8 cellular contexts compared by ENCODE assay signal in the genomic region with DNA sequence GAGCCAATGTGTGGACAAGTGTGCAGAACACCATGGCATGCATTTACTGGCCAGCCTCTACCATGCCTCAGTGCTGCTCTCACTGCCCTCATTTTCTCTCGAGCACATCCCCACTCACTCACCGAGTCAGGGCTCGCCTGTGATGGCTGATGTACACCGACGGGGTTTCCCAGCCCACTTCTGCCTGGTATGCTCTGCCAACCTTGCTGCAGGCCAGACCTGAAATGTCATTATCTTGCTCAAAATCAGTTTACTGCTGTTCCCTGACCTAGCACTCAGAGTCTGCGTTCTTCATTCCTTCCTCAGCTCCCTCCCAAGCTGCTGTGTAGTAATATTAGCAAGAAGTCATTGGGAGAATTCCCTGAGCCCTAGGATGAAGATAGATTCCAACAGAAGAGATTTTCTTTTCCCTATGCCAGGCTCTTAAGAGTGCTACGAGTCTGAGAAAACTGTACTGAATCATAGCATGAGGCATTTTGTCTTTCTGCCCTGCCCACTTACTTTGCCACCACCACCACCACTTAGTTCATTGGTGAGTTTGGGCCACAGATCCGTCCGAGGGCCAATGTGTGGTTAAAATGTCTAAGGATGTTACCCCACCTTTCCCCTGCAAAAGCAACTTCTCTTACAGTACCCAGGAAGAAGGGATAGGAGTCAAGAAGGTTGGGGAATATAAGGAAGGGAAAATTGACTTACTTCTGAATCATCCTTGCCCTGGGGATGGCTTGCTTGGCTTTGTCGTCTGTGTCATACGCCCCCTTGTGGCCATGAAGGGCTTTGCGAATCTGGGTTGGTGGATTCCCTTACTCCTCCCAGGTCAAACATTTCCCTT. TPM values are rescaled to one million over a fixed set of nuclear protein-coding genes. Genes with fewer than 3 reads are reported as not detected.
DNase-seq lines count a peak whose midpoint lies in the region; ATAC-seq lines count a peak whose summit lies in the region.

No MANE protein-coding gene starts in this region.

- peak; percentile 5 for DNase-seq in DMS79 treated with DMSO at 0.1 percent for 48 hours (lab: John Stamatoyannopoulos, UW)
- no peak for DNase-seq in DMS79 (lab: John Stamatoyannopoulos, UW)
- peak; percentile 81 for DNase-seq in HK-2 (ENCODE audit: unreplicated experiment)
- peak; percentile 45 for DNase-seq in NK-92 treated with Interleukin-12 subunit alpha and Interleukin-12 subunit beta, amount 100 ng/mL, for 24 hours (lab: John Stamatoyannopoulos, UW)
- DNase-seq in activated CD8-positive, alpha-beta memory T cell treated with anti-CD3 and anti-CD28 coated beads for 24 hours, result peak; percentile 83
- peak; percentile 58 for DNase-seq in epidermal melanocyte (ENCODE audit: insufficient read length, low spot score)
- DNase-seq in naive B cell, result peak; percentile 14
- peak; percentile 42 for DNase-seq in stimulated activated CD8-positive, alpha-beta memory T cell treated with anti-CD3 and anti-CD28 coated beads, Interleukin-7, amount 100 ng/mL, for 24 hours (ENCODE audit: low read depth)

- H3K9me3 Mint-ChIP-seq in naive B cell, result no peaks in the 10 kb centered on the region

- ATAC-seq in naive B cell (ENCODE audit: low read depth in 2 of 2), result peak in 1 of 2 donors; percentile 28

- peak overlapping the region in 1 of 6 donors; percentile 78 for H3K27ac Mint-ChIP-seq in naive B cell

- H3K27me3 Mint-ChIP-seq in naive B cell, result no peaks in the 10 kb centered on the region

- no peak overlapping the region for H3K4me3 Mint-ChIP-seq in naive B cell

- no peaks in the 10 kb centered on the region for H3K4me1 Mint-ChIP-seq in naive B cell

- no peaks in the 10 kb centered on the region for H3K36me3 Mint-ChIP-seq in naive B cell

RNA-seq across cellular contexts. Expression of a gene that starts 51.0 kb away (rescaled TPM):
- polyA plus RNA-seq in naive B cell (ENCODE audit: low read depth in 6 of 6), result under 1 TPM in 5 of 6 donors, not detected in 1; 0.40 to 0.92 (median 0.52) TPM
